ENCODE assay signal across 1 cellular context in genomic region chr17:30405161-30405560, GRCh38.
A peak's percentile ranks its signal among the peaks of the same experiment; 100 is the strongest.
TF ChIP-seq lines count a peak whose summit lies in the region.

No MANE protein-coding gene starts in this region.

TF ChIP-seq in H1, 55 proteins besides CTCF, POLR2A, EP300 and RAD21:
- no peak for TF ChIP-seq CHD7 (IDR thresholded peaks at IDR 0.05; ENCODE audit: insufficient replicate concordance, low read length)
- 0 out of 2 replicates have a peak, but pooled peaks have one; percentile 46 for TF ChIP-seq MAFK (IDR thresholded peaks at IDR 0.05; ENCODE audit: low read depth, low read length)
- peak; percentile 81 for TF ChIP-seq BACH1 (IDR thresholded peaks at IDR 0.05; ENCODE audit: low read length)
- TF ChIP-seq CEBPB (IDR thresholded peaks at IDR 0.05; ENCODE audit: low read depth, low read length) = no peak
- no peak for TF ChIP-seq HDAC2 (IDR thresholded peaks at IDR 0.05; ENCODE audit: borderline replicate concordance in 1 of 2, low read depth in 2 of 2, low read length in 2 of 2)
- no peak for TF ChIP-seq SP1 (IDR thresholded peaks at IDR 0.05; ENCODE audit: low read depth, low read length)
- TF ChIP-seq HDAC6 (IDR thresholded peaks at IDR 0.05; ENCODE audit: low read depth, low read length) = no peak
- no peak for TF ChIP-seq ATF2 (IDR thresholded peaks at IDR 0.05; ENCODE audit: low read length)
- TF ChIP-seq JUN (IDR thresholded peaks at IDR 0.05; ENCODE audit: low read depth, low read length) = no peak
- TF ChIP-seq JUND (IDR thresholded peaks at IDR 0.05; ENCODE audit: low read length) = peak; percentile 43; the same call in 1 of the 2 replicates
- TF ChIP-seq ZNF274 (IDR thresholded peaks at IDR 0.05; ENCODE audit: borderline replicate concordance, extremely low read depth, low read length) = no peak
